In genomic region chr3:195863121-195864061, GRCh38 we compare ENCODE assay signal across 8 cellular contexts. TPM values are rescaled to one million over a fixed set of nuclear protein-coding genes. Genes with fewer than 3 reads are reported as not detected.
DNase-seq lines count a peak whose midpoint lies in the region; ATAC-seq, FAIRE-seq and TF ChIP-seq lines count a peak whose summit lies in the region.

No MANE protein-coding gene starts in this region.

- peak; percentile 90 for TF ChIP-seq CTCF in 22Rv1 (IDR thresholded peaks at IDR 0.05)
- TF ChIP-seq CTCF in chondrocyte (IDR thresholded peaks at IDR 0.05): peak; percentile 94
- peak; percentile 83 to 94 for TF ChIP-seq CTCF in left lung (IDR thresholded peaks at IDR 0.05)

- no peak overlapping the region for H3K4me3 Mint-ChIP-seq in chondrocyte (ENCODE audit: unreplicated experiment)

- FAIRE-seq in GM18507 (lab: Jason Lieb, UNC): no peak

- H3K4me1 ChIP-seq in left lung: peaks cover 0 to 19% of the 10 kb centered on the region in 2 donors

- H3K27me3 ChIP-seq in left lung: peaks cover 0 to 7% of the 10 kb centered on the region in 2 donors

- intact Hi-C loops in left lung (cut with DNase I): loop anchor here in 1 of 2 donors (5.0 kb wide), 1 partner anchor 49 kb away; no protein-coding TSS in a partner anchor

- peaks cover 6% of the 10 kb centered on the region for H3K4me1 Mint-ChIP-seq in chondrocyte (ENCODE audit: low read depth)

- H3K36me3 ChIP-seq in left lung: peaks cover 0 to 41% of the 10 kb centered on the region in 2 donors

- H3K27ac Mint-ChIP-seq in chondrocyte (ENCODE audit: unreplicated experiment): peak overlapping the region; percentile 84

- DNase-seq in GM18507 (ENCODE audit: extremely low spot score, insufficient read length, low read depth) (peak; percentile 54), NCI-H2107 treated with DMSO at 0.1 percent for 48 hours (lab: John Stamatoyannopoulos, UW; ENCODE audit: unreplicated experiment) (peak; percentile 50), chondrocyte (ENCODE audit: low spot score) (peak; percentile 97), left lung (peak; percentile 85 to 97)
- DNase-seq in activated CD4-positive, alpha-beta T cell treated with anti-CD3 and anti-CD28 coated beads for 4 hours: peak; percentile 61 to 64
- DNase-seq in stimulated activated CD4-positive, alpha-beta T cell treated with anti-CD3 and anti-CD28 coated beads, Interleukin-2, amount 100 ng/mL, for 4 hours (ENCODE audit: low read depth): peak; percentile 48

- H3K27ac ChIP-seq in 22Rv1: no peak overlapping the region
- H3K27ac ChIP-seq in left lung: peak overlapping the region in 1 of 2 donors; percentile 53

- no peaks in the 10 kb centered on the region for H3K27me3 Mint-ChIP-seq in chondrocyte (ENCODE audit: low read depth)

- H3K9me3 ChIP-seq in left lung: no peaks in the 10 kb centered on the region

- ATAC-seq in left lung (peak; percentile 98), GM19467 (IDR thresholded peaks at IDR 0.05; ENCODE audit: unreplicated experiment) (no peak)

- no peaks in the 10 kb centered on the region for H3K9me3 Mint-ChIP-seq in chondrocyte (ENCODE audit: low read depth)

- peaks cover 4% of the 10 kb centered on the region for H3K36me3 Mint-ChIP-seq in chondrocyte (ENCODE audit: low read depth)

- no peak overlapping the region for H3K4me3 ChIP-seq in left lung

RNA-seq across cellular contexts. Expression of gene TNK2, which starts 45.0 kb away (rescaled TPM):
- total RNA-seq in chondrocyte (35.5 to 39.8 TPM (median 38.6 TPM) in 3 replicates), left lung (10 to 100 TPM; 51.9 to 58.7 TPM)

RNA-seq across cellular contexts. Expression of gene MUC4, which starts 51.7 kb away (rescaled TPM):
- not detected in 3 replicates for total RNA-seq in chondrocyte
- 10 to 100 TPM in 1 of 2 donors, 1 to 10 TPM in 1; 2.9 to 12.8 TPM for total RNA-seq in left lung
